In genomic region chr11:94271885-94272372, GRCh38 we compare ENCODE assay signal across 17 cellular contexts. TPM values are rescaled to one million over a fixed set of nuclear protein-coding genes. Genes with fewer than 3 reads are reported as not detected.
A peak's percentile ranks its signal among the peaks of the same experiment; 100 is the strongest.
DNase-seq lines count a peak whose midpoint lies in the region; ATAC-seq and TF ChIP-seq lines count a peak whose summit lies in the region.
"Had no signal": no experiment of that assay in that cellular context is flagged by ENCODE, and none has a peak within 500 bp of the region (broad histone marks: within the 10 kb centered on the region; RNA-seq: fewer than 3 reads in every experiment).

No MANE protein-coding gene starts in this region.

- CTCF ChIA-PET in activated naive CD4-positive, alpha-beta T cell treated with anti-CD3 and anti-CD28 coated beads for 36 hours (lab: Charles Lee), result no interaction called here

- no peak for DNase-seq in activated naive CD4-positive, alpha-beta T cell treated with anti-CD3 and anti-CD28 coated beads, Interleukin-2, amount 50 U/mL, for 72 hours (ENCODE audit: low spot score in 2 of 2)
- DNase-seq in activated naive CD4-positive, alpha-beta T cell treated with anti-CD3 and anti-CD28 coated beads for 36 hours, result no peak
- DNase-seq in stimulated activated naive B cell treated with anti-CD40 and anti-IgM and Interleukin-4, amounts not matched to agents 10 μg/mL and 1 μg/mL and 100 μg/mL, for 72 hours, result peak; percentile 27
- DNase-seq in DMS 273 (lab: John Stamatoyannopoulos, UW; ENCODE audit: unreplicated experiment) (no peak), right atrium auricular region (ENCODE audit: low spot score) (no peak)
- DNase-seq in activated T-helper 1 cell treated with anti-CD3 and anti-CD28 coated beads, Interleukin-12 subunit alpha, Interleukin-12 subunit beta, Interleukin-2, Interleukin-4 antibody, amounts not matched to agents 30 ng/mL and 10 ng/mL and 1 ng/mL, durations not matched to agents 14 hours and 24 hours and 36 hours (ENCODE audit: low spot score), result no peak
- DNase-seq: ACHN; activated CD8-positive, alpha-beta memory T cell treated with anti-CD3 and anti-CD28 coated beads for 24 hours; NCI-H748 treated with DMSO at 0.1 percent for 48 hours; stimulated activated CD4-positive, alpha-beta T cell treated with anti-CD3 and anti-CD28 coated beads, Interleukin-4, amount 100 ng/mL, for 1 hour had no signal

- ATAC-seq in activated naive CD4-positive, alpha-beta T cell treated with anti-CD3 and anti-CD28 coated beads, Interleukin-2, amount 50 U/mL, for 72 hours, result peak; percentile 47 to 94
- ATAC-seq in GM21737 (IDR thresholded peaks at IDR 0.05; ENCODE audit: unreplicated experiment) (peak; percentile 85), HG03175 (IDR thresholded peaks at IDR 0.05; ENCODE audit: unreplicated experiment) (peak; percentile 88)
- peak; percentile 67 to 92 for ATAC-seq in stimulated activated naive B cell treated with anti-CD40 and anti-IgM and Interleukin-4, amounts not matched to agents 10 μg/mL and 1 μg/mL and 100 μg/mL, for 72 hours (replicated peaks)
- ATAC-seq: esophagus mucosa, HCT116 had no signal

- H3K27ac Mint-ChIP-seq in activated naive CD4-positive, alpha-beta T cell treated with anti-CD3 and anti-CD28 coated beads, Interleukin-2, amount 50 U/mL, for 72 hours, result no peak overlapping the region
- H3K27ac Mint-ChIP-seq in activated naive CD4-positive, alpha-beta T cell treated with anti-CD3 and anti-CD28 coated beads for 36 hours, result no peak overlapping the region
- H3K27ac Mint-ChIP-seq in stimulated activated naive B cell treated with anti-CD40 and anti-IgM and Interleukin-4, amounts not matched to agents 10 μg/mL and 1 μg/mL and 100 μg/mL, for 72 hours, result no peak overlapping the region
- no peak overlapping the region for H3K27ac Mint-ChIP-seq in activated T-helper 1 cell treated with anti-CD3 and anti-CD28 coated beads, Interleukin-12 subunit alpha, Interleukin-12 subunit beta, Interleukin-2, Interleukin-4 antibody, amounts not matched to agents 30 ng/mL and 10 ng/mL and 1 ng/mL, durations not matched to agents 14 hours and 24 hours and 36 hours

- H3K4me1 ChIP-seq in right atrium auricular region, result no peaks in the 10 kb centered on the region
- H3K4me1 ChIP-seq: tibial nerve had no signal

- intact Hi-C loops in activated naive CD4-positive, alpha-beta T cell treated with anti-CD3 and anti-CD28 coated beads for 36 hours (cut with micrococcal nuclease), result no loop called here
- intact Hi-C loops in activated T-helper 1 cell treated with anti-CD3 and anti-CD28 coated beads, Interleukin-12 subunit alpha, Interleukin-12 subunit beta, Interleukin-2, Interleukin-4 antibody, amounts not matched to agents 30 ng/mL and 10 ng/mL and 1 ng/mL, durations not matched to agents 14 hours and 24 hours and 36 hours (cut with micrococcal nuclease), result no loop called here

- peaks cover 0 to 10% of the 10 kb centered on the region in 2 donors for H3K9me3 ChIP-seq in right atrium auricular region
- H3K9me3 ChIP-seq: neutrophil had no signal

- no peak overlapping the region for H3K4me3 ChIP-seq in right atrium auricular region
- H3K4me3 ChIP-seq: tibial nerve had no signal

- H3K36me3 Mint-ChIP-seq in activated naive CD4-positive, alpha-beta T cell treated with anti-CD3 and anti-CD28 coated beads, Interleukin-2, amount 50 U/mL, for 72 hours, result peaks cover 0 to 10% of the 10 kb centered on the region in 2 donors
- H3K36me3 Mint-ChIP-seq in activated naive CD4-positive, alpha-beta T cell treated with anti-CD3 and anti-CD28 coated beads for 36 hours (ENCODE audit: low read depth), result no peaks in the 10 kb centered on the region
- H3K36me3 Mint-ChIP-seq in stimulated activated naive B cell treated with anti-CD40 and anti-IgM and Interleukin-4, amounts not matched to agents 10 μg/mL and 1 μg/mL and 100 μg/mL, for 72 hours, result no peaks in the 10 kb centered on the region
- H3K36me3 Mint-ChIP-seq in activated T-helper 1 cell treated with anti-CD3 and anti-CD28 coated beads, Interleukin-12 subunit alpha, Interleukin-12 subunit beta, Interleukin-2, Interleukin-4 antibody, amounts not matched to agents 30 ng/mL and 10 ng/mL and 1 ng/mL, durations not matched to agents 14 hours and 24 hours and 36 hours (ENCODE audit: low read depth), result no peaks in the 10 kb centered on the region

- H3K27me3 Mint-ChIP-seq in activated naive CD4-positive, alpha-beta T cell treated with anti-CD3 and anti-CD28 coated beads for 36 hours (ENCODE audit: low read depth), result no peaks in the 10 kb centered on the region
- no peaks in the 10 kb centered on the region for H3K27me3 Mint-ChIP-seq in stimulated activated naive B cell treated with anti-CD40 and anti-IgM and Interleukin-4, amounts not matched to agents 10 μg/mL and 1 μg/mL and 100 μg/mL, for 72 hours
- no peaks in the 10 kb centered on the region for H3K27me3 Mint-ChIP-seq in activated T-helper 1 cell treated with anti-CD3 and anti-CD28 coated beads, Interleukin-12 subunit alpha, Interleukin-12 subunit beta, Interleukin-2, Interleukin-4 antibody, amounts not matched to agents 30 ng/mL and 10 ng/mL and 1 ng/mL, durations not matched to agents 14 hours and 24 hours and 36 hours (ENCODE audit: insufficient read depth)

- peaks cover 14 to 27% of the 10 kb centered on the region in 2 donors for H3K9me3 Mint-ChIP-seq in activated naive CD4-positive, alpha-beta T cell treated with anti-CD3 and anti-CD28 coated beads, Interleukin-2, amount 50 U/mL, for 72 hours
- H3K9me3 Mint-ChIP-seq in activated naive CD4-positive, alpha-beta T cell treated with anti-CD3 and anti-CD28 coated beads for 36 hours, result peaks cover 9% of the 10 kb centered on the region
- peaks cover 11 to 24% of the 10 kb centered on the region in 2 donors for H3K9me3 Mint-ChIP-seq in stimulated activated naive B cell treated with anti-CD40 and anti-IgM and Interleukin-4, amounts not matched to agents 10 μg/mL and 1 μg/mL and 100 μg/mL, for 72 hours
- H3K9me3 Mint-ChIP-seq in activated T-helper 1 cell treated with anti-CD3 and anti-CD28 coated beads, Interleukin-12 subunit alpha, Interleukin-12 subunit beta, Interleukin-2, Interleukin-4 antibody, amounts not matched to agents 30 ng/mL and 10 ng/mL and 1 ng/mL, durations not matched to agents 14 hours and 24 hours and 36 hours, result peaks cover 5% of the 10 kb centered on the region

- no peaks in the 10 kb centered on the region for H3K4me1 Mint-ChIP-seq in activated naive CD4-positive, alpha-beta T cell treated with anti-CD3 and anti-CD28 coated beads for 36 hours (ENCODE audit: low read depth)
- H3K4me1 Mint-ChIP-seq in stimulated activated naive B cell treated with anti-CD40 and anti-IgM and Interleukin-4, amounts not matched to agents 10 μg/mL and 1 μg/mL and 100 μg/mL, for 72 hours, result no peaks in the 10 kb centered on the region
- H3K4me1 Mint-ChIP-seq in activated T-helper 1 cell treated with anti-CD3 and anti-CD28 coated beads, Interleukin-12 subunit alpha, Interleukin-12 subunit beta, Interleukin-2, Interleukin-4 antibody, amounts not matched to agents 30 ng/mL and 10 ng/mL and 1 ng/mL, durations not matched to agents 14 hours and 24 hours and 36 hours (ENCODE audit: low read depth), result no peaks in the 10 kb centered on the region

- H3K4me3 Mint-ChIP-seq in activated naive CD4-positive, alpha-beta T cell treated with anti-CD3 and anti-CD28 coated beads for 36 hours, result no peak overlapping the region
- no peak overlapping the region for H3K4me3 Mint-ChIP-seq in stimulated activated naive B cell treated with anti-CD40 and anti-IgM and Interleukin-4, amounts not matched to agents 10 μg/mL and 1 μg/mL and 100 μg/mL, for 72 hours
- H3K4me3 Mint-ChIP-seq in activated T-helper 1 cell treated with anti-CD3 and anti-CD28 coated beads, Interleukin-12 subunit alpha, Interleukin-12 subunit beta, Interleukin-2, Interleukin-4 antibody, amounts not matched to agents 30 ng/mL and 10 ng/mL and 1 ng/mL, durations not matched to agents 14 hours and 24 hours and 36 hours, result no peak overlapping the region

- TF ChIP-seq CTCF in right atrium auricular region (IDR thresholded peaks at IDR 0.05), result no peak

- H3K36me3 ChIP-seq in right atrium auricular region, result no peaks in the 10 kb centered on the region
- H3K36me3 ChIP-seq: neutrophil, tibial nerve had no signal

- H3K27me3 ChIP-seq in right atrium auricular region, result no peaks in the 10 kb centered on the region
- H3K27me3 ChIP-seq: neutrophil, tibial nerve had no signal

- H3K27ac ChIP-seq in right atrium auricular region, result no peak overlapping the region
- H3K27ac ChIP-seq: neutrophil, tibial nerve had no signal

RNA-seq across cellular contexts. Expression of gene IZUMO1R, which starts 32.5 kb away (rescaled TPM):
- not detected for total RNA-seq in activated naive CD4-positive, alpha-beta T cell treated with anti-CD3 and anti-CD28 coated beads, Interleukin-2, amount 50 U/mL, for 72 hours
- not detected for total RNA-seq in activated naive CD4-positive, alpha-beta T cell treated with anti-CD3 and anti-CD28 coated beads for 36 hours
- total RNA-seq in right atrium auricular region, result not detected
- not detected in 2 replicates for total RNA-seq in activated T-helper 1 cell treated with anti-CD3 and anti-CD28 coated beads, Interleukin-12 subunit alpha, Interleukin-12 subunit beta, Interleukin-2, Interleukin-4 antibody, amounts not matched to agents 30 ng/mL and 10 ng/mL and 1 ng/mL, durations not matched to agents 14 hours and 24 hours and 36 hours
- total RNA-seq: esophagus mucosa, kidney epithelial cell had no signal
